In the genomic region with DNA sequence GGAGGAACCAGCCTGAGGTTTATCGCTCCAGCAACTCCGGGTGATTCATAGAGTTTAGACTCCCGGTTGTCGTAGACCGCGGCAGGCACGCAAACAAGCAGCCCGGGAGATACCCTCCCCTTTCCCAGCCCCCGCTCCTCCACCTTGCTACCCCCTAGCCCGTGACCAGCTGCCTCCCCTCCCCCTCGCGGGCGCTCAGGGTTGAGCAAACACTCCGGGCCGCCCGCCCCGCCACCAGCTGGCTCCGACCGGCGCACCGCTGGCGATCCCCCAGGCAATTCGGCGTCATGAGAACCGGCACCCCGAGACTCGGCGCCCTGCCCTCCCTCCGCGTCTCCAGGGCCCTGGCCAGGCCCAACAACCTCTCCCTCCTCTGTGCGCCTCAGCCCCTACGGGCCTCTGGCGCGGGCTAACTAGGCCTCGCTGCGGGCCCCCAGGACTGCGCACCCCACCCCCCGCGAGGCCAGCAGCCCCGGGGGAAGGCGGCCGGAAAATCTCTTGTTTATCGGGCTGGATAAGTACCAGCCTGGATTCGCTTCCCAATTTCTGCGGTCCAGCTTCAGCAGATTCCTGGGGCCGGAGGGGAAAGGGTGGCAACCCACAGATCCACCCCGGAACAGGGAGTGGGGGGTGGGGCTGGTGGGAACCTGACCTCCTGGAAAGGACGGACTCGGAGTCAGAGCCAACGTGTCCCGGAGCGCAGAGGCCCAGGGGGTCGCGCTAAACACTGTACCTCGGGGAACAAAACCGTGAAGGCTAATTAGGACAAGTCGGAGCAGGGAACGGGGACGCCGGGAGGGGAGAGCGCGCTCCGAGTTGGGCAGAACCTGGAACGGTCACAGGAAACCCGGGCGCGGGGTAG, we compare ENCODE assay signal across 8 cellular contexts. TPM values are rescaled to one million over a fixed set of nuclear protein-coding genes. Genes with fewer than 3 reads are reported as not detected.
A peak's percentile ranks its signal among the peaks of the same experiment; 100 is the strongest.
DNase-seq lines count a peak whose midpoint lies in the region; ATAC-seq, FAIRE-seq and TF ChIP-seq lines count a peak whose summit lies in the region.

No MANE protein-coding gene starts in this region.

- 2% methylated on average over 51 to 67 of the region's 67 CpGs for WGBS in esophagus, 2 donors

- FAIRE-seq in urothelium cell line (lab: Jason Lieb, UNC): no peak

- no peak for TF ChIP-seq CTCF in AG09319 (IDR thresholded peaks at IDR 0.05; ENCODE audit: low read depth, low read length)

- DNase-seq in AG09319 (ENCODE audit: extremely low read depth, low read depth) (peak; percentile 31), HuH-7 (ENCODE audit: low spot score) (peak; percentile 85), SHP77 (lab: John Stamatoyannopoulos, UW) (peak; percentile 94 to 97), mucosa of gallbladder (ENCODE audit: low spot score) (peak; percentile 88), urothelium cell line (ENCODE audit: low spot score) (peak; percentile 81)
- no peak for DNase-seq in stimulated activated CD4-positive, alpha-beta T cell treated with anti-CD3 and anti-CD28 coated beads, Interleukin-12 subunit alpha, Interleukin-12 subunit beta, amount 100 ng/mL, for 4 hours

- H3K4me1 ChIP-seq in esophagus (ENCODE audit: control insufficient read depth in 2 of 2, insufficient read depth in 2 of 2, low read length in 1 of 2): peaks cover 10 to 23% of the 10 kb centered on the region in 2 donors

- H3K36me3 ChIP-seq in esophagus (ENCODE audit: control insufficient read depth in 2 of 2, insufficient read depth in 2 of 2, low read length in 1 of 2): no peaks in the 10 kb centered on the region

- ATAC-seq in GM18511 (IDR thresholded peaks at IDR 0.05; ENCODE audit: unreplicated experiment): peak; percentile 53

- no peaks in the 10 kb centered on the region for H3K27me3 ChIP-seq in esophagus (ENCODE audit: control insufficient read depth in 1 of 2, insufficient read depth in 2 of 2, low read length in 2 of 2)

- peak overlapping the region; percentile 48 to 55 for H3K4me3 ChIP-seq in esophagus (ENCODE audit: low read depth in 1 of 2, low read length in 2 of 2)

- H3K27ac ChIP-seq in esophagus (ENCODE audit: low read depth in 2 of 2, low read length in 1 of 2): peak overlapping the region; percentile 90

- H3K9me3 ChIP-seq in esophagus (ENCODE audit: control insufficient read depth in 2 of 2, insufficient read depth in 1 of 2, low read depth in 1 of 2, low read length in 1 of 2): no peaks in the 10 kb centered on the region

RNA-seq across cellular contexts. Expression of a gene that starts 1.0 kb away (rescaled TPM):
- polyA plus RNA-seq in esophagus: 1 to 10 TPM; 6.7 to 8.8 TPM
- total RNA-seq in mucosa of gallbladder: 148 TPM

RNA-seq across cellular contexts. Expression of a gene that starts 35.5 kb away (rescaled TPM):
- polyA plus RNA-seq in esophagus: 1 to 10 TPM; 1.3 to 1.6 TPM
- total RNA-seq in mucosa of gallbladder: 15.2 TPM
